Comparison of ENCODE assay signal across 9 cellular contexts in genomic region chr11:72668645-72669347, GRCh38. TPM values are rescaled to one million over a fixed set of nuclear protein-coding genes. Genes with fewer than 3 reads are reported as not detected.
A peak's percentile ranks its signal among the peaks of the same experiment; 100 is the strongest.
DNase-seq lines count a peak whose midpoint lies in the region; ATAC-seq and TF ChIP-seq lines count a peak whose summit lies in the region.
"Had no signal": no experiment of that assay in that cellular context is flagged by ENCODE, and none has a peak within 500 bp of the region (broad histone marks: within the 10 kb centered on the region; RNA-seq: fewer than 3 reads in every experiment).

No MANE protein-coding gene starts in this region.

- ATAC-seq in HG02763 (IDR thresholded peaks at IDR 0.05; ENCODE audit: unreplicated experiment), result peak; percentile 83
- ATAC-seq in foreskin keratinocyte, result no peak
- no peak for ATAC-seq in left cardiac atrium

- peaks cover 2% of the 10 kb centered on the region for H3K36me3 Mint-ChIP-seq in activated CD4-positive, alpha-beta T cell treated with anti-CD3 and anti-CD28 coated beads, Interleukin-2, amount 10 ng/mL, durations not matched to agents 24 days and 14 days (ENCODE audit: low read depth)

- peaks cover 17% of the 10 kb centered on the region for H3K4me1 Mint-ChIP-seq in activated CD4-positive, alpha-beta T cell treated with anti-CD3 and anti-CD28 coated beads, Interleukin-2, amount 10 ng/mL, durations not matched to agents 24 days and 14 days

- intact Hi-C loops in activated CD4-positive, alpha-beta T cell treated with anti-CD3 and anti-CD28 coated beads, Interleukin-2, amount 10 ng/mL, durations not matched to agents 24 days and 14 days (cut with micrococcal nuclease), result loop anchor here (2.0 kb wide), 1 partner anchor 14 kb away; no protein-coding TSS in a partner anchor
- intact Hi-C loops in left cardiac atrium (cut with DNase I), result no loop called here

- peaks cover 41% of the 10 kb centered on the region for H3K27me3 Mint-ChIP-seq in activated CD4-positive, alpha-beta T cell treated with anti-CD3 and anti-CD28 coated beads, Interleukin-2, amount 10 ng/mL, durations not matched to agents 24 days and 14 days

- H3K4me1 ChIP-seq in foreskin keratinocyte, result no peaks in the 10 kb centered on the region

- H3K4me3 Mint-ChIP-seq in activated CD4-positive, alpha-beta T cell treated with anti-CD3 and anti-CD28 coated beads, Interleukin-2, amount 10 ng/mL, durations not matched to agents 24 days and 14 days, result peak overlapping the region; percentile 14

- H3K27ac ChIP-seq in foreskin keratinocyte, result no peak overlapping the region

- H3K9me3 Mint-ChIP-seq in activated CD4-positive, alpha-beta T cell treated with anti-CD3 and anti-CD28 coated beads, Interleukin-2, amount 10 ng/mL, durations not matched to agents 24 days and 14 days, result no peaks in the 10 kb centered on the region

- no peak for TF ChIP-seq CTCF in foreskin keratinocyte (conservative IDR thresholded peaks at IDR 0.05)

- H3K27ac Mint-ChIP-seq in activated CD4-positive, alpha-beta T cell treated with anti-CD3 and anti-CD28 coated beads, Interleukin-2, amount 10 ng/mL, durations not matched to agents 24 days and 14 days, result peak overlapping the region; percentile 59

- H3K27me3 ChIP-seq in foreskin keratinocyte, result peaks cover 64% of the 10 kb centered on the region

- DNase-seq in activated CD4-positive, alpha-beta T cell treated with anti-CD3 and anti-CD28 coated beads, Interleukin-2, amount 10 ng/mL, durations not matched to agents 24 days and 14 days, result peak; percentile 84
- DNase-seq in activated CD4-positive, alpha-beta T cell treated with anti-CD3 and anti-CD28 coated beads for 4 hours, result no peak
- peak; percentile 40 for DNase-seq in activated CD4-positive, CD25-positive, alpha-beta regulatory T cell treated with anti-CD3 and anti-CD28 coated beads, Interleukin-2, amount 50 U/mL, for 72 hours
- DNase-seq in stimulated activated CD8-positive, alpha-beta memory T cell treated with anti-CD3 and anti-CD28 coated beads, Interleukin-12 subunit alpha, Interleukin-12 subunit beta, amount 100 ng/mL, for 24 hours (ENCODE audit: extremely low read depth), result peak; percentile 20
- no peak for DNase-seq in UCSD-AML1 (lab: John Stamatoyannopoulos, UW; ENCODE audit: unreplicated experiment)
- DNase-seq in foreskin keratinocyte, result no peak
- no peak for DNase-seq in left cardiac atrium
- DNase-seq: small intestine had no signal

RNA-seq across cellular contexts. Expression of gene PDE2A, which starts 5.4 kb away (rescaled TPM):
- 0.33 and 0.43 TPM in 2 replicates for total RNA-seq in activated CD4-positive, alpha-beta T cell treated with anti-CD3 and anti-CD28 coated beads, Interleukin-2, amount 10 ng/mL, durations not matched to agents 24 days and 14 days
- total RNA-seq in foreskin keratinocyte (1.4 and 1.8 TPM in 2 replicates), left cardiac atrium (10 to 100 TPM; 40.9 to 41.6 TPM)
- polyA plus RNA-seq in foreskin keratinocyte, result 1.2 and 1.4 TPM in 2 replicates

Comparison
In these comparisons a context has a peak if more than half of its experiments do, and no peak if none do; other contexts are left out.
1. DNase-seq: peak in activated CD4-positive, alpha-beta T cell treated with anti-CD3 and anti-CD28 coated beads, Interleukin-2, amount 10 ng/mL, durations not matched to agents 24 days and 14 days (single experiment), activated CD4-positive, CD25-positive, alpha-beta regulatory T cell treated with anti-CD3 and anti-CD28 coated beads, Interleukin-2, amount 50 U/mL, for 72 hours (single experiment) and stimulated activated CD8-positive, alpha-beta memory T cell treated with anti-CD3 and anti-CD28 coated beads, Interleukin-12 subunit alpha, Interleukin-12 subunit beta, amount 100 ng/mL, for 24 hours (single experiment); none in activated CD4-positive, alpha-beta T cell treated with anti-CD3 and anti-CD28 coated beads for 4 hours (0 of 2), UCSD-AML1 (single experiment), foreskin keratinocyte (0 of 2) and left cardiac atrium (single experiment).
2. RNA of gene PDE2A, which starts 5.4 kb away (total RNA-seq): 40.9 to 41.6 TPM in left cardiac atrium; 1.4 to 1.8 TPM in foreskin keratinocyte and 0.33 to 0.43 TPM in activated CD4-positive, alpha-beta T cell treated with anti-CD3 and anti-CD28 coated beads, Interleukin-2, amount 10 ng/mL, durations not matched to agents 24 days and 14 days; every median in the first group is over 10 times any median in the second.